ENCODE assay signal across 1 cellular context in the genomic region with DNA sequence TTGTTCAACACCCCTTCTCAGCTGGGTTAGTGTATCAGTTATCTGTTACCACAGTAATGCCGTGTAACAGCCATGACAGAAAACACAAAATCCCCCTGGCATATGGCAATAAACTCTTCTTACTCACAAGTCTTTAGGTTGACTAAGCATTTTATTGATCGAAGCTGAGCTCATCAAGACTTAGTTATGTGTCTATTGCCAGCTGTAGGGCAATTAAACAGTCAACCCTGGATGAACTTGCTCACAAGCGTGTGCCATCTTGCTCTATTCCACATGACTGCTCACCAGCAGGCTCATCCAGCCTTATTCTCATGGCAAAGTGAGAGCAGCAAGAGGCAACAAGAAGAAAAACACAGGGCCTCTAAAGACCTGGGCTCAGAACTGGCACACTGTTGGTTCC.
TF ChIP-seq lines count a peak whose summit lies in the region.

No MANE protein-coding gene starts in this region.

TF ChIP-seq in HepG2, 621 proteins besides CTCF, POLR2A, EP300 and RAD21 (continued from another document):
- TF ChIP-seq ZBTB4 (CRISPR knock-in tag; IDR thresholded peaks at IDR 0.05; ENCODE audit: borderline replicate concordance) (no peak), ZNF713 (CRISPR knock-in tag; IDR thresholded peaks at IDR 0.05) (no peak), SKIL (CRISPR knock-in tag; IDR thresholded peaks at IDR 0.05; ENCODE audit: borderline replicate concordance) (no peak), POLR2G (IDR thresholded peaks at IDR 0.05; ENCODE audit: low read depth, low read length) (no peak), ZNF230 (CRISPR knock-in tag; IDR thresholded peaks at IDR 0.05) (no peak), ZNF513 (CRISPR knock-in tag; conservative IDR thresholded peaks at IDR 0.05) (no peak), AKAP8 (CRISPR knock-in tag; IDR thresholded peaks at IDR 0.05) (no peak), ZNF354B (CRISPR knock-in tag; IDR thresholded peaks at IDR 0.05) (no peak), U2AF1 (optimal IDR thresholded peaks at IDR 0.05; ENCODE audit: low read depth, low read length) (no peak), HES4 (CRISPR knock-in tag; IDR thresholded peaks at IDR 0.05; ENCODE audit: borderline replicate concordance) (no peak), WIZ (CRISPR knock-in tag; IDR thresholded peaks at IDR 0.05) (no peak)
- TF ChIP-seq, protein P1, sequence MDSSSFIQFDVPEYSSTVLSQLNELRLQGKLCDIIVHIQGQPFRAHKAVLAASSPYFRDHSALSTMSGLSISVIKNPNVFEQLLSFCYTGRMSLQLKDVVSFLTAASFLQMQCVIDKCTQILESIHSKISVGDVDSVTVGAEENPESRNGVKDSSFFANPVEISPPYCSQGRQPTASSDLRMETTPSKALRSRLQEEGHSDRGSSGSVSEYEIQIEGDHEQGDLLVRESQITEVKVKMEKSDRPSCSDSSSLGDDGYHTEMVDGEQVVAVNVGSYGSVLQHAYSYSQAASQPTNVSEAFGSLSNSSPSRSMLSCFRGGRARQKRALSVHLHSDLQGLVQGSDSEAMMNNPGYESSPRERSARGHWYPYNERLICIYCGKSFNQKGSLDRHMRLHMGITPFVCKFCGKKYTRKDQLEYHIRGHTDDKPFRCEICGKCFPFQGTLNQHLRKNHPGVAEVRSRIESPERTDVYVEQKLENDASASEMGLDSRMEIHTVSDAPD (CRISPR knock-in tag; IDR thresholded peaks at IDR 0.05), result no peak
- TF ChIP-seq, protein P2, sequence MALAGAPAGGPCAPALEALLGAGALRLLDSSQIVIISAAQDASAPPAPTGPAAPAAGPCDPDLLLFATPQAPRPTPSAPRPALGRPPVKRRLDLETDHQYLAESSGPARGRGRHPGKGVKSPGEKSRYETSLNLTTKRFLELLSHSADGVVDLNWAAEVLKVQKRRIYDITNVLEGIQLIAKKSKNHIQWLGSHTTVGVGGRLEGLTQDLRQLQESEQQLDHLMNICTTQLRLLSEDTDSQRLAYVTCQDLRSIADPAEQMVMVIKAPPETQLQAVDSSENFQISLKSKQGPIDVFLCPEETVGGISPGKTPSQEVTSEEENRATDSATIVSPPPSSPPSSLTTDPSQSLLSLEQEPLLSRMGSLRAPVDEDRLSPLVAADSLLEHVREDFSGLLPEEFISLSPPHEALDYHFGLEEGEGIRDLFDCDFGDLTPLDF (CRISPR knock-in tag; IDR thresholded peaks at IDR 0.05), result no peak
